ENCODE assay signal across 8 cellular contexts in the genomic region with DNA sequence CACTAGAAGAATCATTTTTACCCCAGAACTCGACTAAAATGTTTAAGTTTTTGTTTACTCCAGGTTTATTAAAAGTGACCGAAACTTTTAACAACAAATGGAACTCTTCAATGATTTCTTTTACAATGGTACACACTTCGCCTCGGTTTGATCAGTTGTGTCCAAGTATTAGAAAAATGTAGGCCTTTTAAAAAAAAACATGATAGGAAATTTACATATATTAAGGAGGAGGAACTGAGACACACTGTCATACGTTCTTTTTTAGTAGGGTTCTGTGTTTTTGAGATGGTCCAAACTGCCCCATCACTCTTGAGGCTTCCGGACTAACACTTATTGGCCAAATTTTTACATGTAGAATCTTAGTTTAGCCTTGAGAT. TPM values are rescaled to one million over a fixed set of nuclear protein-coding genes. Genes with fewer than 3 reads are reported as not detected.
DNase-seq lines count a peak whose midpoint lies in the region; ATAC-seq, FAIRE-seq and TF ChIP-seq lines count a peak whose summit lies in the region.

No MANE protein-coding gene starts in this region.

- H3K36me3 ChIP-seq in OCI-LY3 (replicated peaks; ENCODE audit: low read depth, low read length): peaks cover 15% of the 10 kb centered on the region
- H3K36me3 ChIP-seq in endothelial cell of umbilical vein (ENCODE audit: control insufficient read depth in 2 of 2, extremely low read depth in 1 of 2, insufficient read depth in 2 of 2, low read length in 2 of 2): no peaks in the 10 kb centered on the region
- no peaks in the 10 kb centered on the region for H3K36me3 ChIP-seq in psoas muscle (ENCODE audit: insufficient read depth in 1 of 2, low read depth in 1 of 2)

- 69 to 76% (median 72%) methylated on average over 6 of the region's 6 CpGs for WGBS in psoas muscle, 3 donors

- no peaks in the 10 kb centered on the region for H3K27me3 ChIP-seq in OCI-LY3 (ENCODE audit: low read depth, low read length)
- H3K27me3 ChIP-seq in endothelial cell of umbilical vein (ENCODE audit: control insufficient read depth in 2 of 2, insufficient read depth in 2 of 2, low read length in 2 of 2): peaks cover 0 to 2% of the 10 kb centered on the region in 2 experiments
- H3K27me3 ChIP-seq in psoas muscle (ENCODE audit: insufficient read depth in 3 of 3, low read length in 2 of 3): no peaks in the 10 kb centered on the region

- peaks cover 69% of the 10 kb centered on the region for H3K79me2 ChIP-seq in OCI-LY3 (ENCODE audit: low read length)
- peaks cover 2% of the 10 kb centered on the region for H3K79me2 ChIP-seq in endothelial cell of umbilical vein (ENCODE audit: control insufficient read depth, insufficient read depth, low read length)

- H3K9me1 ChIP-seq in endothelial cell of umbilical vein (replicated peaks; ENCODE audit: control insufficient read depth, extremely low read depth, insufficient read depth, low read length): no peaks in the 10 kb centered on the region

- peaks cover 37% of the 10 kb centered on the region for H3K4me1 ChIP-seq in OCI-LY3 (ENCODE audit: low read length)
- H3K4me1 ChIP-seq in endothelial cell of umbilical vein (ENCODE audit: control insufficient read depth, extremely low read depth, insufficient read depth, low read length): no peaks in the 10 kb centered on the region
- peaks cover 7% of the 10 kb centered on the region for H3K4me1 ChIP-seq in psoas muscle

- H3K4me2 ChIP-seq in OCI-LY3 (ENCODE audit: low read length) (peak overlapping the region; percentile 85), endothelial cell of umbilical vein (ENCODE audit: insufficient read depth, low read length) (peak overlapping the region; percentile 54)

- peak overlapping the region; percentile 98 for H3K4me3 ChIP-seq in GM12865 (ENCODE audit: low read depth, low read length)
- H3K4me3 ChIP-seq in OCI-LY3 (ENCODE audit: low read length): peak overlapping the region; percentile 97
- H3K4me3 ChIP-seq in endothelial cell of umbilical vein (replicated peaks in 1 of 3; ENCODE audit: insufficient read depth in 1 of 3, low read depth in 1 of 3, low read length in 3 of 3): no peak overlapping the region
- peak overlapping the region; percentile 79 for H3K4me3 ChIP-seq in psoas muscle

- peak overlapping the region; percentile 97 for H3K27ac ChIP-seq in OCI-LY3 (ENCODE audit: low read length)
- H3K27ac ChIP-seq in endothelial cell of umbilical vein (ENCODE audit: insufficient read depth, low read depth, low read length): no peak overlapping the region
- peak overlapping the region; percentile 84 for H3K27ac ChIP-seq in psoas muscle

- peaks cover 6% of the 10 kb centered on the region; the same call in 1 of the 2 replicates for H3K9me3 ChIP-seq in OCI-LY3 (ENCODE audit: insufficient read depth, low read length)
- no peaks in the 10 kb centered on the region for H3K9me3 ChIP-seq in endothelial cell of umbilical vein (replicated peaks; ENCODE audit: control insufficient read depth, insufficient read depth, low read length)
- no peaks in the 10 kb centered on the region for H3K9me3 ChIP-seq in psoas muscle

- intact Hi-C loops in endothelial cell of umbilical vein (cut with micrococcal nuclease) (no loop called here), psoas muscle (cut with DNase I) (loop anchor here in 1 of 2 donors (5.0 kb wide), 1 partner anchor 46 kb away; no protein-coding TSS in a partner anchor)

- DNase-seq in GM12865 (ENCODE audit: low read depth) (peak; percentile 76), endothelial cell of umbilical vein (ENCODE audit: low read depth, low spot score) (no peak), psoas muscle (no peak), hypothalamus (lab: John Stamatoyannopoulos, UW) (no peak), kidney glomerular epithelial cell (lab: John Stamatoyannopoulos, UW) (no peak)
- no peak for DNase-seq in stimulated activated CD4-positive, alpha-beta T cell treated with anti-CD3 and anti-CD28 coated beads, Interleukin-4, amount 100 ng/mL, for 24 hours

- ATAC-seq in psoas muscle: no peak
- ATAC-seq in HG03196 (IDR thresholded peaks at IDR 0.05; ENCODE audit: unreplicated experiment): no peak

- TF ChIP-seq CTCF in GM12865 (IDR thresholded peaks at IDR 0.05; ENCODE audit: insufficient read depth, low read depth, low read length, missing control alignments) (no peak), OCI-LY3 (IDR thresholded peaks at IDR 0.05; ENCODE audit: low read depth, low read length) (no peak), endothelial cell of umbilical vein (IDR thresholded peaks at IDR 0.05; ENCODE audit: extremely low read depth in 1 of 2, insufficient read depth in 1 of 2, low read depth in 1 of 2, low read length in 2 of 2) (no peak), psoas muscle (IDR thresholded peaks at IDR 0.05) (no peak)

- FAIRE-seq in endothelial cell of umbilical vein (lab: Jason Lieb, UNC): no peak

- BruUV-seq in endothelial cell of umbilical vein (replicated peaks; lab: Mats Ljungman, UMichigan): TSS peak; percentile 39

- peaks cover 14% of the 10 kb centered on the region; the same call in 1 of the 2 replicates for H4K20me1 ChIP-seq in OCI-LY3 (ENCODE audit: insufficient read depth, low read length)
- no peaks in the 10 kb centered on the region for H4K20me1 ChIP-seq in endothelial cell of umbilical vein (replicated peaks; ENCODE audit: control insufficient read depth, extremely low read depth, insufficient read depth, low read length)

- H2AFZ ChIP-seq in OCI-LY3 (ENCODE audit: low read depth, low read length) (no peak overlapping the region), endothelial cell of umbilical vein (ENCODE audit: low read depth, low read length) (peak overlapping the region; percentile 99)

- H3K9ac ChIP-seq in OCI-LY3 (ENCODE audit: low read length) (peak overlapping the region; percentile 98), endothelial cell of umbilical vein (replicated peaks; ENCODE audit: extremely low read depth, insufficient read depth, low read length) (no peak overlapping the region)

- TF ChIP-seq POLR2A in endothelial cell of umbilical vein (IDR thresholded peaks at IDR 0.05; ENCODE audit: low read depth, low read length): no peak

- CTCF ChIA-PET in endothelial cell of umbilical vein (lab: Charles Lee): interaction anchor here (1.0 kb wide), 1 partner anchor 48 kb away, joined by 3 read pairs; no protein-coding TSS in a partner anchor

- dilution Hi-C loops in endothelial cell of umbilical vein (cut with MboI; ENCODE audit: extremely low pct_ligation_motif_present, low sequenced_read_pairs): no loop called here

- POLR2A ChIA-PET in endothelial cell of umbilical vein (lab: Charles Lee): no interaction called here

TF ChIP-seq in endothelial cell of umbilical vein, 7 proteins besides CTCF, POLR2A, EP300 and RAD21:
- TF ChIP-seq GATA2 (IDR thresholded peaks at IDR 0.05; ENCODE audit: insufficient read depth, insufficient read length, low read depth, low read length): no peak
- no peak for TF ChIP-seq MAX (IDR thresholded peaks at IDR 0.05; ENCODE audit: insufficient read depth, insufficient read length)
- no peak for TF ChIP-seq JUN (IDR thresholded peaks at IDR 0.05; ENCODE audit: borderline replicate concordance, insufficient read depth, insufficient read length, low read depth)
- no peak for TF ChIP-seq POLR2AphosphoS5 (IDR thresholded peaks at IDR 0.05; ENCODE audit: insufficient read depth, low read depth, low read length)

RNA-seq across cellular contexts. Expression of gene PRDM2, which starts 1.3 kb away (rescaled TPM):
- 35.7 and 36.6 TPM in 2 replicates for total RNA-seq in endothelial cell of umbilical vein
- 8.9 and 11.3 TPM in 2 replicates for polyA plus RNA-seq in endothelial cell of umbilical vein
- polyA plus RNA-seq in endothelial cell of umbilical vein (2011; cell fraction: cytosol; rRNA removed): 9.8 and 10.1 TPM in 2 replicates
- polyA plus RNA-seq in endothelial cell of umbilical vein (2011; cell fraction: nucleus; rRNA removed): 28.0 and 31.3 TPM in 2 replicates
- polyA plus RNA-seq in endothelial cell of umbilical vein (2012): 13.7 and 14.3 TPM in 2 replicates
- polyA minus RNA-seq in endothelial cell of umbilical vein: 18.7 and 25.9 TPM in 2 replicates
- polyA minus RNA-seq in endothelial cell of umbilical vein (2011; cell fraction: cytosol; rRNA and poly(A)+ RNA removed): 5.0 TPM
- 29.6 and 31.3 TPM in 2 replicates for polyA minus RNA-seq in endothelial cell of umbilical vein (2011; cell fraction: nucleus; rRNA and poly(A)+ RNA removed)
- total RNA-seq in psoas muscle: 10 to 100 TPM; 29.4 to 84.3 (median 45.5) TPM
- polyA plus RNA-seq in psoas muscle: 10 to 100 TPM; 12.1 to 59.3 (median 24.8) TPM

Comparison
In these comparisons a context has a peak if more than half of its experiments do, and no peak if none do; other contexts are left out.
1. H3K4me3 ChIP-seq: peak in GM12865 (single experiment), OCI-LY3 (single experiment) and psoas muscle (single experiment); none in endothelial cell of umbilical vein (0 of 3).